In the genomic region with DNA sequence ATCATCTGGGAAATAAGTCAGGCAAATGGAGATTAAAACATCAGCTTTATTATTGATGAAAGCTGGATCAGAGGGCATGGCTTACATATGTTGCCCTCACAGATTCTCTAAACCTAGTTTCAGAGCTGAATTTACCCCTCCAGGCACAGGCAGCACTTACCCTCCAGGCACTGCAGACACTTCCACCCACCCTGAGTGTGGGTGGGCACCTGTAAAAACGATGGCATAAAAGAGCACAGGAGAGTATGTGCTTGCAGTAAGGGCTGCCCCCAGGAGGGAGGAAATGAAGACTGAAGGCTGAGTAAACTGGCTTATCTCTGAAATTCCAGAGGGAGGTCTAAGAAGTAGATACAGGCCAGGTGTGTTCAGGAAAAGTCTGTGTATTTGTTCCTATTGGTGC, we compare ENCODE assay signal across 26 cellular contexts.
"Had no signal": no experiment of that assay in that cellular context is flagged by ENCODE, and none has a peak within 500 bp of the region (broad histone marks: within the 10 kb centered on the region; RNA-seq: fewer than 3 reads in every experiment).

No MANE protein-coding gene starts in this region.

- H3K27me3 ChIP-seq: adrenal gland, MG63, SJSA1 had no signal

- H3K4me3 Mint-ChIP-seq: activated CD8-positive, alpha-beta T cell treated with anti-CD3 and anti-CD28 coated beads, Interleukin-2, amount 10 ng/mL, durations not matched to agents 7 days and 5 days; activated naive CD8-positive, alpha-beta T cell treated with anti-CD3 and anti-CD28 coated beads, Interleukin-2, amount 10 ng/mL, durations not matched to agents 7 days and 5 days; T-helper 1 cell treated with Interleukin-12 subunit alpha and Interleukin-12 subunit beta and Interleukin-4 antibody, amounts not matched to agents 30 μg/mL and 1 μg/mL, for 36 hours had no signal

- H3K27ac Mint-ChIP-seq: activated CD8-positive, alpha-beta T cell treated with anti-CD3 and anti-CD28 coated beads, Interleukin-2, amount 10 ng/mL, durations not matched to agents 7 days and 5 days; activated naive CD8-positive, alpha-beta T cell treated with anti-CD3 and anti-CD28 coated beads, Interleukin-2, amount 10 ng/mL, durations not matched to agents 7 days and 5 days; T-helper 1 cell treated with Interleukin-12 subunit alpha and Interleukin-12 subunit beta and Interleukin-4 antibody, amounts not matched to agents 30 μg/mL and 1 μg/mL, for 36 hours had no signal

- ATAC-seq: activated CD8-positive, alpha-beta T cell treated with anti-CD3 and anti-CD28 coated beads, Interleukin-2, amount 10 ng/mL, durations not matched to agents 7 days and 5 days; PC-3; SK-N-SH treated with all-trans-retinoic acid at 6 μM for 48 hours had no signal

- DNase-seq: activated CD4-positive, alpha-beta T cell treated with anti-CD3 and anti-CD28 coated beads for 48 hours; activated CD4-positive, alpha-beta T cell treated with anti-CD3 and anti-CD28 coated beads, Interleukin-2, amount 50 U/mL, for 4 hours; activated CD4-positive, CD25-positive, alpha-beta regulatory T cell treated with anti-CD3 and anti-CD28 coated beads, Interleukin-2, amount 50 U/mL, for 72 hours; activated CD8-positive, alpha-beta memory T cell treated with anti-CD3 and anti-CD28 coated beads, Interleukin-2, amount 50 U/mL, for 48 hours; activated CD8-positive, alpha-beta T cell treated with anti-CD3 and anti-CD28 coated beads, Interleukin-2, amount 10 ng/mL, durations not matched to agents 7 days and 5 days; activated naive CD4-positive, alpha-beta T cell treated with anti-CD3 and anti-CD28 coated beads, Interleukin-2, amount 50 U/mL, for 16 hours; activated naive CD8-positive, alpha-beta T cell treated with anti-CD3 and anti-CD28 coated beads, Interleukin-2, amount 10 ng/mL, durations not matched to agents 7 days and 5 days; activated T-cell treated with anti-CD3 and anti-CD28 coated beads, Interleukin-2, amount 50 U/mL, for 1 hour; adrenal gland; aorta; MG63; MV-4-11; NCI-H1092 treated with DMSO at 0.1 percent for 48 hours; NCI-H1417 treated with DMSO at 0.1 percent for 48 hours; NCI-H1694; NCI-H2029; NCI-H2107; NCI-H2171 treated with DMSO at 0.1 percent for 48 hours; NCI-H524; SHP77 had no signal

- H3K4me3 ChIP-seq: adrenal gland, MG63, SJSA1 had no signal

- H3K4me1 Mint-ChIP-seq: activated naive CD8-positive, alpha-beta T cell treated with anti-CD3 and anti-CD28 coated beads, Interleukin-2, amount 10 ng/mL, durations not matched to agents 7 days and 5 days had no signal

- H3K9me3 ChIP-seq: adrenal gland, MG63, SJSA1 had no signal

- FAIRE-seq: bronchial epithelial cell, RCC 7860 had no signal

- H3K27ac ChIP-seq: adrenal gland, SJSA1 had no signal

- H3K36me3 ChIP-seq: adrenal gland, MG63, SJSA1 had no signal

- H3K36me3 Mint-ChIP-seq: activated naive CD8-positive, alpha-beta T cell treated with anti-CD3 and anti-CD28 coated beads, Interleukin-2, amount 10 ng/mL, durations not matched to agents 7 days and 5 days had no signal

- H3K4me1 ChIP-seq: adrenal gland, SJSA1 had no signal

- H3K9me3 Mint-ChIP-seq: activated naive CD8-positive, alpha-beta T cell treated with anti-CD3 and anti-CD28 coated beads, Interleukin-2, amount 10 ng/mL, durations not matched to agents 7 days and 5 days; T-helper 1 cell treated with Interleukin-12 subunit alpha and Interleukin-12 subunit beta and Interleukin-4 antibody, amounts not matched to agents 30 μg/mL and 1 μg/mL, for 36 hours had no signal
